20 cellular contexts compared by ENCODE assay signal in the genomic region with DNA sequence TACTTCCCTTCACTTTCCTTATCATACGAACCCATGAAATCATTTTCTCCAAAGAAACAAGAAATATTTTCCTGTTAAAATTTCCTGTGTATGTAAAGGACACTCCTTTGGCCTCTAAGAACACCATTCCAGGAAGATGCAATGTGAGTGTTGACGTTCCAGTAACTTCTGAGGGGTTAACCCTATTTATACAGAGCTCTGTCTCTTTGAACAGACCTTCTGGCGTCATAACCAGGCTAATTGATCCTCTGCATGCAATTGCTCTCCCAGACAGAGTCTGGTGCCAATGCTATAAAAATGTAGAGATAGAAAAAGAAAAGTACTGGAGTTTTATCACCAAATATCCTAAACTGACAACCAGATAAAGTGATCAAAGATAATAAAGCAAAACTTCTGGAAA.
DNase-seq lines count a peak whose midpoint lies in the region; ATAC-seq and TF ChIP-seq lines count a peak whose summit lies in the region.
"Had no signal": no experiment of that assay in that cellular context is flagged by ENCODE, and none has a peak within 500 bp of the region (broad histone marks: within the 10 kb centered on the region; RNA-seq: fewer than 3 reads in every experiment).

No MANE protein-coding gene starts in this region.

- CTCF ChIA-PET in SK-N-SH (lab: Yijun Ruan, JAX) = interaction anchor here (1.2 kb wide), 1 partner anchor 13 kb away, joined by 3 read pairs; no protein-coding TSS in a partner anchor

- TF ChIP-seq CTCF in SK-N-SH (IDR thresholded peaks at IDR 0.05) = no peak
- TF ChIP-seq CTCF in smooth muscle cell (IDR thresholded peaks at IDR 0.05; ENCODE audit: borderline replicate concordance, insufficient read depth, poor library complexity, severe bottlenecking) = no peak

- DNase-seq in NCI-H748 (lab: John Stamatoyannopoulos, UW; ENCODE audit: unreplicated experiment) (peak; percentile 29), NCI-H748 treated with DMSO at 0.1 percent for 48 hours (lab: John Stamatoyannopoulos, UW) (no peak), SK-N-SH (peak; percentile 26), left colon (no peak), smooth muscle cell (lab: John Stamatoyannopoulos, UW; ENCODE audit: unreplicated experiment) (no peak), ACHN (no peak), NK-92 (lab: John Stamatoyannopoulos, UW; ENCODE audit: unreplicated experiment) (no peak)
- DNase-seq: 8988T; C1 segment of cervical spinal cord; CD4-positive, CD25-positive, alpha-beta regulatory T cell; CD8-positive, alpha-beta memory T cell; COR-L47; DMS 273 treated with DMSO at 0.1 percent for 48 hours; DMS53; DND-41; EL; H9; IMR-90 had no signal

- no peak for TF ChIP-seq EP300 in SK-N-SH (IDR thresholded peaks at IDR 0.05; ENCODE audit: borderline replicate concordance in 1 of 2, low read depth in 1 of 2, low read length in 1 of 2)

- no peak for TF ChIP-seq RAD21 in SK-N-SH (IDR thresholded peaks at IDR 0.05; ENCODE audit: low read length)

- H3K9ac ChIP-seq in SK-N-SH (no peak overlapping the region), smooth muscle cell (ENCODE audit: low read depth) (no peak overlapping the region)

- H3K4me3 ChIP-seq in SK-N-SH (ENCODE audit: low read depth in 2 of 2, low read length in 1 of 2) = no peak overlapping the region
- H3K4me3 ChIP-seq in smooth muscle cell = no peak overlapping the region
- H3K4me3 ChIP-seq: GM12878 had no signal

- peak; percentile 77 for ATAC-seq in left colon
- no peak for ATAC-seq in HG03025 (IDR thresholded peaks at IDR 0.05; ENCODE audit: low FRiP score, unreplicated experiment)
- ATAC-seq: GM12878 had no signal

- WGBS in SK-N-SH (ENCODE audit: low lambda C conversion rate) = 15% methylated on average over 3 of the region's 3 CpGs
- WGBS in smooth muscle cell (ENCODE audit: low lambda C conversion rate) = 30% methylated on average over 3 of the region's 3 CpGs

- in situ Hi-C loops in ACHN (cut with HindIII; ENCODE audit: low pct_ligation_motif_present, low pct_unique_long_range_greater_than_20kb, low sequenced_read_pairs) = no loop called here

- no peaks in the 10 kb centered on the region for H3K9me2 ChIP-seq in SK-N-SH

- intact Hi-C loops in left colon (cut with DNase I, micrococcal nuclease) = no loop called here

- H2AFZ ChIP-seq in SK-N-SH (ENCODE audit: low read depth) (no peak overlapping the region), smooth muscle cell (ENCODE audit: low read depth) (peak overlapping the region; percentile 68)

- H3K4me1 ChIP-seq in SK-N-SH (ENCODE audit: control insufficient read depth in 1 of 2, insufficient read depth in 2 of 2, low read depth in 1 of 2, low read length in 1 of 2) (no peaks in the 10 kb centered on the region; a peak in 1 of 4 replicates), smooth muscle cell (ENCODE audit: low read depth) (no peaks in the 10 kb centered on the region)

- no peaks in the 10 kb centered on the region for H3K9me3 ChIP-seq in SK-N-SH
- no peaks in the 10 kb centered on the region for H3K9me3 ChIP-seq in smooth muscle cell (replicated peaks; ENCODE audit: low read depth)

- no peaks in the 10 kb centered on the region for H3F3A ChIP-seq in SK-N-SH (replicated peaks; ENCODE audit: insufficient read depth)
- no peaks in the 10 kb centered on the region for H3F3A ChIP-seq in smooth muscle cell (ENCODE audit: low read depth)

- H3K27me3 ChIP-seq in SK-N-SH (ENCODE audit: insufficient read depth) (no peaks in the 10 kb centered on the region), smooth muscle cell (ENCODE audit: low read depth) (no peaks in the 10 kb centered on the region)

- POLR2A ChIA-PET in SK-N-SH (lab: Yijun Ruan, JAX) = no interaction called here

- H3K79me2 ChIP-seq in SK-N-SH (ENCODE audit: insufficient read depth) (no peaks in the 10 kb centered on the region), smooth muscle cell (ENCODE audit: low read depth) (no peaks in the 10 kb centered on the region)

- H3K36me3 ChIP-seq in SK-N-SH (replicated peaks in 1 of 2; ENCODE audit: control insufficient read depth in 1 of 2, insufficient read depth in 2 of 2, low read length in 1 of 2) = no peaks in the 10 kb centered on the region
- H3K36me3 ChIP-seq in smooth muscle cell (ENCODE audit: low read depth) = no peaks in the 10 kb centered on the region

- H3K27ac ChIP-seq in SK-N-SH (ENCODE audit: low read depth in 2 of 2, low read length in 1 of 2) (no peak overlapping the region), smooth muscle cell (ENCODE audit: low read depth) (peak overlapping the region; percentile 31)

- no peak overlapping the region for H3K4me2 ChIP-seq in SK-N-SH
- H3K4me2 ChIP-seq in smooth muscle cell = no peak overlapping the region

- H4K20me1 ChIP-seq in SK-N-SH (ENCODE audit: insufficient read depth) (no peaks in the 10 kb centered on the region), smooth muscle cell (ENCODE audit: low read depth) (no peaks in the 10 kb centered on the region)

TF ChIP-seq in SK-N-SH, 30 proteins besides CTCF, POLR2A, EP300 and RAD21:
- TF ChIP-seq NFIC (IDR thresholded peaks at IDR 0.05; ENCODE audit: borderline replicate concordance) (no peak), TAF1 (IDR thresholded peaks at IDR 0.05; ENCODE audit: borderline replicate concordance, low read depth, low read length) (no peak), GABPA (IDR thresholded peaks at IDR 0.05; ENCODE audit: low read depth) (no peak), FOXJ3 (CRISPR knock-in tag; IDR thresholded peaks at IDR 0.05) (no peak)

Comparison
In these comparisons a context has a peak if more than half of its experiments do, and no peak if none do; other contexts are left out.
1. DNase-seq: peak in NCI-H748 (single experiment) and SK-N-SH (single experiment); none in NCI-H748 treated with DMSO at 0.1 percent for 48 hours (single experiment), left colon (0 of 2), smooth muscle cell (single experiment), ACHN (single experiment) and NK-92 (single experiment).